13 cellular contexts compared by ENCODE assay signal in genomic region chr6:149471801-149472200, GRCh38. TPM values are rescaled to one million over a fixed set of nuclear protein-coding genes. Genes with fewer than 3 reads are reported as not detected.
A peak's percentile ranks its signal among the peaks of the same experiment; 100 is the strongest.
DNase-seq lines count a peak whose midpoint lies in the region; ATAC-seq, FAIRE-seq and TF ChIP-seq lines count a peak whose summit lies in the region.
"Had no signal": no experiment of that assay in that cellular context is flagged by ENCODE, and none has a peak within 500 bp of the region (broad histone marks: within the 10 kb centered on the region; RNA-seq: fewer than 3 reads in every experiment).

No MANE protein-coding gene starts in this region.

- no peak overlapping the region for H3K4me3 Mint-ChIP-seq in activated T-helper 1 cell treated with anti-CD3 and anti-CD28 coated beads, Interleukin-12 subunit alpha, Interleukin-12 subunit beta, Interleukin-2, Interleukin-4 antibody, amounts not matched to agents 30 ng/mL and 10 ng/mL and 1 ng/mL, durations not matched to agents 14 hours and 24 hours and 36 hours
- H3K4me3 Mint-ChIP-seq: CD14-positive monocyte had no signal

- H3K79me2 ChIP-seq in DOHH2 (ENCODE audit: control insufficient read depth, low read length): peaks cover 94% of the 10 kb centered on the region

- no peaks in the 10 kb centered on the region for H3K9me3 Mint-ChIP-seq in activated T-helper 1 cell treated with anti-CD3 and anti-CD28 coated beads, Interleukin-12 subunit alpha, Interleukin-12 subunit beta, Interleukin-2, Interleukin-4 antibody, amounts not matched to agents 30 ng/mL and 10 ng/mL and 1 ng/mL, durations not matched to agents 14 hours and 24 hours and 36 hours

- peak overlapping the region; percentile 58 for H3K27ac Mint-ChIP-seq in activated T-helper 1 cell treated with anti-CD3 and anti-CD28 coated beads, Interleukin-12 subunit alpha, Interleukin-12 subunit beta, Interleukin-2, Interleukin-4 antibody, amounts not matched to agents 30 ng/mL and 10 ng/mL and 1 ng/mL, durations not matched to agents 14 hours and 24 hours and 36 hours

- H3K36me3 Mint-ChIP-seq in activated T-helper 1 cell treated with anti-CD3 and anti-CD28 coated beads, Interleukin-12 subunit alpha, Interleukin-12 subunit beta, Interleukin-2, Interleukin-4 antibody, amounts not matched to agents 30 ng/mL and 10 ng/mL and 1 ng/mL, durations not matched to agents 14 hours and 24 hours and 36 hours (ENCODE audit: low read depth): peaks cover 36% of the 10 kb centered on the region

- no peaks in the 10 kb centered on the region for H3K9me2 ChIP-seq in DOHH2 (replicated peaks; ENCODE audit: control insufficient read depth, low read length)

- peaks cover 100% of the 10 kb centered on the region for H3K4me1 ChIP-seq in DOHH2 (ENCODE audit: control insufficient read depth, low read length)
- H3K4me1 ChIP-seq: prostate gland had no signal

- H3K27me3 ChIP-seq in DOHH2 (ENCODE audit: control insufficient read depth, low read length): no peaks in the 10 kb centered on the region

- ATAC-seq in HG02981 (IDR thresholded peaks at IDR 0.05; ENCODE audit: unreplicated experiment): peak; percentile 25
- ATAC-seq in HG03460 (IDR thresholded peaks at IDR 0.05; ENCODE audit: unreplicated experiment): no peak
- ATAC-seq in GM21619 (IDR thresholded peaks at IDR 0.05; ENCODE audit: unreplicated experiment): no peak
- ATAC-seq: SK-N-SH treated with all-trans-retinoic acid at 6 μM for 48 hours had no signal

- FAIRE-seq in GM19239 (lab: Jason Lieb, UNC) (peak; percentile 85), urothelium cell line (lab: Jason Lieb, UNC) (no peak)

- intact Hi-C loops in activated T-helper 1 cell treated with anti-CD3 and anti-CD28 coated beads, Interleukin-12 subunit alpha, Interleukin-12 subunit beta, Interleukin-2, Interleukin-4 antibody, amounts not matched to agents 30 ng/mL and 10 ng/mL and 1 ng/mL, durations not matched to agents 14 hours and 24 hours and 36 hours (cut with micrococcal nuclease): no loop called here

- H3K4me1 Mint-ChIP-seq in activated T-helper 1 cell treated with anti-CD3 and anti-CD28 coated beads, Interleukin-12 subunit alpha, Interleukin-12 subunit beta, Interleukin-2, Interleukin-4 antibody, amounts not matched to agents 30 ng/mL and 10 ng/mL and 1 ng/mL, durations not matched to agents 14 hours and 24 hours and 36 hours (ENCODE audit: low read depth): peaks cover 34% of the 10 kb centered on the region

- H3K27me3 Mint-ChIP-seq in activated T-helper 1 cell treated with anti-CD3 and anti-CD28 coated beads, Interleukin-12 subunit alpha, Interleukin-12 subunit beta, Interleukin-2, Interleukin-4 antibody, amounts not matched to agents 30 ng/mL and 10 ng/mL and 1 ng/mL, durations not matched to agents 14 hours and 24 hours and 36 hours (ENCODE audit: insufficient read depth): no peaks in the 10 kb centered on the region

- no peak for TF ChIP-seq CTCF in DOHH2 (IDR thresholded peaks at IDR 0.05; ENCODE audit: low read depth, low read length, poor library complexity, severe bottlenecking)

- H3K4me2 ChIP-seq in DOHH2 (ENCODE audit: low read length): peak overlapping the region; percentile 99

- peak overlapping the region; percentile 68 for H3K4me3 ChIP-seq in DOHH2 (ENCODE audit: low read length)
- H3K4me3 ChIP-seq: prostate gland, thoracic aorta had no signal

- no peaks in the 10 kb centered on the region for H3K9me3 ChIP-seq in DOHH2 (ENCODE audit: control insufficient read depth, insufficient read depth, low read length)
- H3K9me3 ChIP-seq: prostate gland, thoracic aorta had no signal

- H3K27ac ChIP-seq in DOHH2 (ENCODE audit: low read depth, low read length): peak overlapping the region; percentile 96
- H3K27ac ChIP-seq: prostate gland, thoracic aorta had no signal

- no peaks in the 10 kb centered on the region for H4K20me1 ChIP-seq in DOHH2 (ENCODE audit: control insufficient read depth, insufficient read depth, low read depth, low read length)

- H3F3A ChIP-seq in DOHH2 (ENCODE audit: control insufficient read depth, insufficient read depth): peaks cover 28% of the 10 kb centered on the region

- H3K36me3 ChIP-seq in DOHH2 (ENCODE audit: control insufficient read depth, low read length): peaks cover 65% of the 10 kb centered on the region
- H3K36me3 ChIP-seq: prostate gland, thoracic aorta had no signal

- DNase-seq in GM19239 (ENCODE audit: insufficient read length, low spot score) (no peak), urothelium cell line (ENCODE audit: low spot score) (no peak)
- DNase-seq in activated T-helper 1 cell treated with anti-CD3 and anti-CD28 coated beads, Interleukin-12 subunit alpha, Interleukin-12 subunit beta, Interleukin-2, Interleukin-4 antibody, amounts not matched to agents 30 ng/mL and 10 ng/mL and 1 ng/mL, durations not matched to agents 14 hours and 24 hours and 36 hours (ENCODE audit: low spot score): no peak
- no peak for DNase-seq in effector CD4-positive, alpha-beta T cell
- DNase-seq: stimulated activated CD4-positive, alpha-beta T cell treated with anti-CD3 and anti-CD28 coated beads, Interleukin-4, amount 100 ng/mL, for 4 hours had no signal

RNA-seq across cellular contexts. Expression of gene ZC3H12D, which starts 13.0 kb away (rescaled TPM):
- total RNA-seq in activated T-helper 1 cell treated with anti-CD3 and anti-CD28 coated beads, Interleukin-12 subunit alpha, Interleukin-12 subunit beta, Interleukin-2, Interleukin-4 antibody, amounts not matched to agents 30 ng/mL and 10 ng/mL and 1 ng/mL, durations not matched to agents 14 hours and 24 hours and 36 hours: 94.7 and 96.7 TPM in 2 replicates
